ENCODE assay signal across 28 cellular contexts in genomic region chr4:22531638-22532037, GRCh38.
"Had no signal": no experiment of that assay in that cellular context is flagged by ENCODE, and none has a peak within 500 bp of the region (broad histone marks: within the 10 kb centered on the region; RNA-seq: fewer than 3 reads in every experiment).

No MANE protein-coding gene starts in this region.

- H3K27ac Mint-ChIP-seq: naive thymus-derived CD4-positive, alpha-beta T cell; natural killer cell; nephron progenitor cell; neural progenitor cell; progenitor cell of endocrine pancreas; stimulated activated effector memory CD8-positive, alpha-beta T cell treated with anti-CD3 and anti-CD28 coated beads, Interleukin-12 subunit alpha, Interleukin-12 subunit beta, amount 100 ng/mL, for 72 hours; stimulated activated naive B cell treated with anti-CD40 and anti-IgM and Interleukin-4, amounts not matched to agents 10 μg/mL and 1 μg/mL and 100 μg/mL, for 72 hours; stimulated activated naive CD8-positive, alpha-beta T cell treated with anti-CD3 and anti-CD28 coated beads, Interleukin-15, Interleukin-2, amounts not matched to agents 100 ng/mL and 50 ng/mL, for 24 hours had no signal

- H3K27me3 ChIP-seq: neural progenitor cell, ovary, right lobe of liver, stomach, thyroid gland, tibial nerve, upper lobe of left lung, vagina had no signal

- DNase-seq: naive thymus-derived CD4-positive, alpha-beta T cell; natural killer cell; nephron progenitor cell; occipital lobe; ovary; posterior cingulate gyrus; psoas muscle; right cardiac atrium; right lobe of liver; stimulated activated CD4-positive, alpha-beta T cell treated with anti-CD3 and anti-CD28 coated beads, Interleukin-15, amount 100 ng/mL, for 24 hours; stimulated activated CD4-positive, alpha-beta T cell treated with anti-CD3 and anti-CD28 coated beads, Interleukin-2, amount 100 ng/mL, for 24 hours; stimulated activated CD4-positive, alpha-beta T cell treated with anti-CD3 and anti-CD28 coated beads, Interleukin-2, amount 100 ng/mL, for 48 hours; stimulated activated CD4-positive, alpha-beta T cell treated with anti-CD3 and anti-CD28 coated beads, Interleukin-4, amount 100 ng/mL, for 24 hours; stimulated activated naive B cell treated with anti-CD40 and anti-IgM and Interleukin-4, amounts not matched to agents 10 μg/mL and 1 μg/mL and 100 μg/mL, for 72 hours; stimulated activated naive CD4-positive, alpha-beta T cell treated with Interleukin-2 at 50 U/mL for 16 hours; stomach; thyroid gland; upper lobe of left lung had no signal

- H3K9me3 ChIP-seq: right lobe of liver, thyroid gland had no signal

- ATAC-seq: naive thymus-derived CD4-positive, alpha-beta T cell; natural killer cell; psoas muscle; right cardiac atrium; right lobe of liver; stimulated activated effector memory CD8-positive, alpha-beta T cell treated with anti-CD3 and anti-CD28 coated beads, Interleukin-12 subunit alpha, Interleukin-12 subunit beta, amount 100 ng/mL, for 72 hours; stimulated activated naive B cell treated with anti-CD40 and anti-IgM and Interleukin-4, amounts not matched to agents 10 μg/mL and 1 μg/mL and 100 μg/mL, for 72 hours had no signal

- H3K27ac ChIP-seq: neural progenitor cell, ovary, parathyroid adenoma, psoas muscle, right lobe of liver, skin epidermis, stomach, thoracic aorta, thyroid gland, tibial nerve, upper lobe of left lung, vagina had no signal

- H3K36me3 Mint-ChIP-seq: neural progenitor cell; stimulated activated effector memory CD8-positive, alpha-beta T cell treated with anti-CD3 and anti-CD28 coated beads, Interleukin-12 subunit alpha, Interleukin-12 subunit beta, amount 100 ng/mL, for 72 hours; stimulated activated naive B cell treated with anti-CD40 and anti-IgM and Interleukin-4, amounts not matched to agents 10 μg/mL and 1 μg/mL and 100 μg/mL, for 72 hours had no signal

- H3K36me3 ChIP-seq: neural progenitor cell, ovary, right lobe of liver, stomach, thoracic aorta, thyroid gland, tibial nerve, upper lobe of left lung, vagina had no signal

- H3K27me3 Mint-ChIP-seq: naive thymus-derived CD4-positive, alpha-beta T cell; progenitor cell of endocrine pancreas; stimulated activated naive B cell treated with anti-CD40 and anti-IgM and Interleukin-4, amounts not matched to agents 10 μg/mL and 1 μg/mL and 100 μg/mL, for 72 hours; stimulated activated naive CD8-positive, alpha-beta T cell treated with anti-CD3 and anti-CD28 coated beads, Interleukin-15, Interleukin-2, amounts not matched to agents 100 ng/mL and 50 ng/mL, for 24 hours had no signal

- H3K4me1 ChIP-seq: neural progenitor cell, parathyroid adenoma, psoas muscle, right lobe of liver, stomach, thyroid gland, tibial nerve, upper lobe of left lung, vagina had no signal

- FAIRE-seq: urothelium cell line had no signal

- H3K4me3 ChIP-seq: neural progenitor cell, ovary, psoas muscle, right lobe of liver, skin epidermis, stomach, thoracic aorta, thyroid gland, tibial nerve, upper lobe of left lung, vagina had no signal

- H3K4me1 Mint-ChIP-seq: naive thymus-derived CD4-positive, alpha-beta T cell; natural killer cell; neural progenitor cell; stimulated activated effector memory CD8-positive, alpha-beta T cell treated with anti-CD3 and anti-CD28 coated beads, Interleukin-12 subunit alpha, Interleukin-12 subunit beta, amount 100 ng/mL, for 72 hours; stimulated activated naive B cell treated with anti-CD40 and anti-IgM and Interleukin-4, amounts not matched to agents 10 μg/mL and 1 μg/mL and 100 μg/mL, for 72 hours had no signal

- H3K4me3 Mint-ChIP-seq: naive thymus-derived CD4-positive, alpha-beta T cell; natural killer cell; nephron progenitor cell; neural progenitor cell; stimulated activated effector memory CD8-positive, alpha-beta T cell treated with anti-CD3 and anti-CD28 coated beads, Interleukin-12 subunit alpha, Interleukin-12 subunit beta, amount 100 ng/mL, for 72 hours; stimulated activated naive B cell treated with anti-CD40 and anti-IgM and Interleukin-4, amounts not matched to agents 10 μg/mL and 1 μg/mL and 100 μg/mL, for 72 hours; stimulated activated naive CD8-positive, alpha-beta T cell treated with anti-CD3 and anti-CD28 coated beads, Interleukin-15, Interleukin-2, amounts not matched to agents 100 ng/mL and 50 ng/mL, for 24 hours had no signal
